ENCODE assay signal across 1 cellular context in genomic region chr3:8963137-8963853, GRCh38.
A peak's percentile ranks its signal among the peaks of the same experiment; 100 is the strongest.
TF ChIP-seq lines count a peak whose summit lies in the region.

RAD18 (minus strand) TSS chr3:8963472; CDS start chr3:8963385, 87 bp downstream.

TF ChIP-seq in HepG2, 621 proteins besides CTCF, POLR2A, EP300 and RAD21 (continued from another document and continues in another):
- TF ChIP-seq, protein P1, sequence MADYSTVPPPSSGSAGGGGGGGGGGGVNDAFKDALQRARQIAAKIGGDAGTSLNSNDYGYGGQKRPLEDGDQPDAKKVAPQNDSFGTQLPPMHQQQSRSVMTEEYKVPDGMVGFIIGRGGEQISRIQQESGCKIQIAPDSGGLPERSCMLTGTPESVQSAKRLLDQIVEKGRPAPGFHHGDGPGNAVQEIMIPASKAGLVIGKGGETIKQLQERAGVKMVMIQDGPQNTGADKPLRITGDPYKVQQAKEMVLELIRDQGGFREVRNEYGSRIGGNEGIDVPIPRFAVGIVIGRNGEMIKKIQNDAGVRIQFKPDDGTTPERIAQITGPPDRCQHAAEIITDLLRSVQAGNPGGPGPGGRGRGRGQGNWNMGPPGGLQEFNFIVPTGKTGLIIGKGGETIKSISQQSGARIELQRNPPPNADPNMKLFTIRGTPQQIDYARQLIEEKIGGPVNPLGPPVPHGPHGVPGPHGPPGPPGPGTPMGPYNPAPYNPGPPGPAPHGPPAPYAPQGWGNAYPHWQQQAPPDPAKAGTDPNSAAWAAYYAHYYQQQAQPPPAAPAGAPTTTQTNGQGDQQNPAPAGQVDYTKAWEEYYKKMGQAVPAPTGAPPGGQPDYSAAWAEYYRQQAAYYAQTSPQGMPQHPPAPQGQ (CRISPR knock-in tag; IDR thresholded peaks at IDR 0.05; ENCODE audit: borderline replicate concordance), result no peak
- TF ChIP-seq PCBP1 (IDR thresholded peaks at IDR 0.05; ENCODE audit: borderline replicate concordance, low read depth, low read length) (peak; percentile 69; the same call in 1 of the 2 replicates), ZNF225 (CRISPR knock-in tag; IDR thresholded peaks at IDR 0.05) (no peak), ZNF180 (CRISPR knock-in tag; IDR thresholded peaks at IDR 0.05; ENCODE audit: borderline replicate concordance, low read depth) (no peak), ZBTB7A (CRISPR knock-in tag; IDR thresholded peaks at IDR 0.05) (no peak), FOXC1 (CRISPR knock-in tag; IDR thresholded peaks at IDR 0.05; ENCODE audit: borderline replicate concordance) (peak; percentile 58; the same call in 1 of the 2 replicates), ZFAT (CRISPR knock-in tag; conservative IDR thresholded peaks at IDR 0.05) (no peak), POLR2AphosphoS5 (IDR thresholded peaks at IDR 0.05; ENCODE audit: low read depth, low read length) (peak; percentile 65), ZNF616 (CRISPR knock-in tag; IDR thresholded peaks at IDR 0.05; ENCODE audit: low read depth) (no peak), MTF1 (CRISPR knock-in tag; IDR thresholded peaks at IDR 0.05) (no peak), FOXK1 (CRISPR knock-in tag; IDR thresholded peaks at IDR 0.05; ENCODE audit: borderline replicate concordance, low read depth) (peak; percentile 93), MXD4 (CRISPR knock-in tag; IDR thresholded peaks at IDR 0.05) (peak; percentile 68), ZSCAN29 (CRISPR knock-in tag; conservative IDR thresholded peaks at IDR 0.05) (no peak), MLX (CRISPR knock-in tag; IDR thresholded peaks at IDR 0.05) (no peak), SETDB1 (CRISPR knock-in tag; IDR thresholded peaks at IDR 0.05; ENCODE audit: borderline replicate concordance) (no peak), FOXK2 (IDR thresholded peaks at IDR 0.05) (no peak), ZFP82 (CRISPR knock-in tag; IDR thresholded peaks at IDR 0.05; ENCODE audit: borderline replicate concordance) (no peak), GZF1 (CRISPR knock-in tag; IDR thresholded peaks at IDR 0.05) (0 out of 2 replicates have a peak, but pooled peaks have one; percentile 21), SP4 (CRISPR knock-in tag; IDR thresholded peaks at IDR 0.05) (peak; percentile 92), ELF3 (CRISPR knock-in tag; IDR thresholded peaks at IDR 0.05) (peak; percentile 74), AHR (CRISPR knock-in tag; IDR thresholded peaks at IDR 0.05) (no peak), ZNF468 (CRISPR knock-in tag; IDR thresholded peaks at IDR 0.05) (no peak), ZNF597 (CRISPR knock-in tag; IDR thresholded peaks at IDR 0.05) (no peak), BORCS8-MEF2B (CRISPR knock-in tag; IDR thresholded peaks at IDR 0.05) (peak; percentile 88), TMF1 (CRISPR knock-in tag; IDR thresholded peaks at IDR 0.05; ENCODE audit: low read depth) (peak; percentile 66), AKNA (CRISPR knock-in tag; IDR thresholded peaks at IDR 0.05; ENCODE audit: borderline replicate concordance) (no peak), ZBTB1 (CRISPR knock-in tag; IDR thresholded peaks at IDR 0.05; ENCODE audit: borderline replicate concordance) (no peak), POGZ (CRISPR knock-in tag; IDR thresholded peaks at IDR 0.05) (peak; percentile 89), ATF7-NPFF (CRISPR knock-in tag; IDR thresholded peaks at IDR 0.05; ENCODE audit: low read depth) (peak; percentile 82), PPARG (CRISPR knock-in tag; conservative IDR thresholded peaks at IDR 0.05) (no peak), DNMT3B (CRISPR knock-in tag; conservative IDR thresholded peaks at IDR 0.05) (no peak), XRCC5 (optimal IDR thresholded peaks at IDR 0.05; ENCODE audit: low read length) (peak; percentile 63), ZNF121 (CRISPR knock-in tag; IDR thresholded peaks at IDR 0.05) (no peak), NR2F2 (IDR thresholded peaks at IDR 0.05; ENCODE audit: borderline replicate concordance, low read depth) (no peak; the same call in 1 of the 2 replicates), ZC3H13 (CRISPR knock-in tag; IDR thresholded peaks at IDR 0.05) (no peak), ZNF33B (CRISPR knock-in tag; IDR thresholded peaks at IDR 0.05) (no peak), BRCA1 (CRISPR knock-in tag; IDR thresholded peaks at IDR 0.05) (no peak), ZNF746 (CRISPR knock-in tag; IDR thresholded peaks at IDR 0.05) (0 out of 2 replicates have a peak, but pooled peaks have one; percentile 43), KLF13 (CRISPR knock-in tag; IDR thresholded peaks at IDR 0.05) (no peak), ZNF816 (CRISPR knock-in tag; IDR thresholded peaks at IDR 0.05; ENCODE audit: borderline replicate concordance) (no peak), KAT2B (IDR thresholded peaks at IDR 0.05; ENCODE audit: borderline replicate concordance, low read depth, low read length) (no peak), ZNF503 (CRISPR knock-in tag; IDR thresholded peaks at IDR 0.05) (no peak), MYC (CRISPR knock-in tag; IDR thresholded peaks at IDR 0.05; ENCODE audit: borderline replicate concordance) (peak; percentile 34; the same call in 1 of the 2 replicates), MEIS2 (CRISPR knock-in tag; IDR thresholded peaks at IDR 0.05) (no peak), ZNF850 (CRISPR knock-in tag; conservative IDR thresholded peaks at IDR 0.05) (no peak), ZNF619 (CRISPR knock-in tag; IDR thresholded peaks at IDR 0.05) (peak; percentile 50; the same call in 1 of the 2 replicates), ZNF891 (CRISPR knock-in tag; IDR thresholded peaks at IDR 0.05) (peak; percentile 80; the same call in 1 of the 2 replicates), ZNF263 (CRISPR knock-in tag; IDR thresholded peaks at IDR 0.05) (no peak), ZNF24 (IDR thresholded peaks at IDR 0.05) (no peak), NR3C1 (CRISPR knock-in tag; IDR thresholded peaks at IDR 0.05) (no peak), ZFP90 (CRISPR knock-in tag; IDR thresholded peaks at IDR 0.05; ENCODE audit: borderline replicate concordance) (no peak; the same call in 1 of the 2 replicates), HOXA5 (CRISPR knock-in tag; IDR thresholded peaks at IDR 0.05) (peak; percentile 30; the same call in 1 of the 2 replicates)
- TF ChIP-seq, protein P2, sequence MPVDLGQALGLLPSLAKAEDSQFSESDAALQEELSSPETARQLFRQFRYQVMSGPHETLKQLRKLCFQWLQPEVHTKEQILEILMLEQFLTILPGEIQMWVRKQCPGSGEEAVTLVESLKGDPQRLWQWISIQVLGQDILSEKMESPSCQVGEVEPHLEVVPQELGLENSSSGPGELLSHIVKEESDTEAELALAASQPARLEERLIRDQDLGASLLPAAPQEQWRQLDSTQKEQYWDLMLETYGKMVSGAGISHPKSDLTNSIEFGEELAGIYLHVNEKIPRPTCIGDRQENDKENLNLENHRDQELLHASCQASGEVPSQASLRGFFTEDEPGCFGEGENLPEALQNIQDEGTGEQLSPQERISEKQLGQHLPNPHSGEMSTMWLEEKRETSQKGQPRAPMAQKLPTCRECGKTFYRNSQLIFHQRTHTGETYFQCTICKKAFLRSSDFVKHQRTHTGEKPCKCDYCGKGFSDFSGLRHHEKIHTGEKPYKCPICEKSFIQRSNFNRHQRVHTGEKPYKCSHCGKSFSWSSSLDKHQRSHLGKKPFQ (CRISPR knock-in tag; IDR thresholded peaks at IDR 0.05; ENCODE audit: insufficient replicate concordance), result peak; percentile 66
- TF ChIP-seq, protein P3, sequence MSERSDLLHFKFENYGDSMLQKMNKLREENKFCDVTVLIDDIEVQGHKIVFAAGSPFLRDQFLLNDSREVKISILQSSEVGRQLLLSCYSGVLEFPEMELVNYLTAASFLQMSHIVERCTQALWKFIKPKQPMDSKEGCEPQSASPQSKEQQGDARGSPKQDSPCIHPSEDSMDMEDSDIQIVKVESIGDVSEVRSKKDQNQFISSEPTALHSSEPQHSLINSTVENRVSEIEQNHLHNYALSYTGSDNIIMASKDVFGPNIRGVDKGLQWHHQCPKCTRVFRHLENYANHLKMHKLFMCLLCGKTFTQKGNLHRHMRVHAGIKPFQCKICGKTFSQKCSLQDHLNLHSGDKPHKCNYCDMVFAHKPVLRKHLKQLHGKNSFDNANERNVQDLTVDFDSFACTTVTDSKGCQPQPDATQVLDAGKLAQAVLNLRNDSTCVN (CRISPR knock-in tag; IDR thresholded peaks at IDR 0.05; ENCODE audit: borderline replicate concordance), result no peak; the same call in 1 of the 2 replicates
- TF ChIP-seq, protein P4, sequence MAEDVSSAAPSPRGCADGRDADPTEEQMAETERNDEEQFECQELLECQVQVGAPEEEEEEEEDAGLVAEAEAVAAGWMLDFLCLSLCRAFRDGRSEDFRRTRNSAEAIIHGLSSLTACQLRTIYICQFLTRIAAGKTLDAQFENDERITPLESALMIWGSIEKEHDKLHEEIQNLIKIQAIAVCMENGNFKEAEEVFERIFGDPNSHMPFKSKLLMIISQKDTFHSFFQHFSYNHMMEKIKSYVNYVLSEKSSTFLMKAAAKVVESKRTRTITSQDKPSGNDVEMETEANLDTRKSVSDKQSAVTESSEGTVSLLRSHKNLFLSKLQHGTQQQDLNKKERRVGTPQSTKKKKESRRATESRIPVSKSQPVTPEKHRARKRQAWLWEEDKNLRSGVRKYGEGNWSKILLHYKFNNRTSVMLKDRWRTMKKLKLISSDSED (CRISPR knock-in tag; IDR thresholded peaks at IDR 0.05), result no peak
- TF ChIP-seq, protein P5, sequence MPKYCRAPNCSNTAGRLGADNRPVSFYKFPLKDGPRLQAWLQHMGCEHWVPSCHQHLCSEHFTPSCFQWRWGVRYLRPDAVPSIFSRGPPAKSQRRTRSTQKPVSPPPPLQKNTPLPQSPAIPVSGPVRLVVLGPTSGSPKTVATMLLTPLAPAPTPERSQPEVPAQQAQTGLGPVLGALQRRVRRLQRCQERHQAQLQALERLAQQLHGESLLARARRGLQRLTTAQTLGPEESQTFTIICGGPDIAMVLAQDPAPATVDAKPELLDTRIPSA (CRISPR knock-in tag; IDR thresholded peaks at IDR 0.05; ENCODE audit: borderline replicate concordance), result no peak
- TF ChIP-seq, protein P6, sequence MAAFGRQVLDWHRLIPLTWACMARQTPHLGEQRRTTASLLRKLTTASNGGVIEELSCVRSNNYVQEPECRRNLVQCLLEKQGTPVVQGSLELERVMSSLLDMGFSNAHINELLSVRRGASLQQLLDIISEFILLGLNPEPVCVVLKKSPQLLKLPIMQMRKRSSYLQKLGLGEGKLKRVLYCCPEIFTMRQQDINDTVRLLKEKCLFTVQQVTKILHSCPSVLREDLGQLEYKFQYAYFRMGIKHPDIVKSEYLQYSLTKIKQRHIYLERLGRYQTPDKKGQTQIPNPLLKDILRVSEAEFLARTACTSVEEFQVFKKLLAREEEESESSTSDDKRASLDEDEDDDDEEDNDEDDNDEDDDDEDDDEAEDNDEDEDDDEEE (CRISPR knock-in tag; IDR thresholded peaks at IDR 0.05), result no peak
